Comparison of ENCODE assay signal across 8 cellular contexts in the genomic region with DNA sequence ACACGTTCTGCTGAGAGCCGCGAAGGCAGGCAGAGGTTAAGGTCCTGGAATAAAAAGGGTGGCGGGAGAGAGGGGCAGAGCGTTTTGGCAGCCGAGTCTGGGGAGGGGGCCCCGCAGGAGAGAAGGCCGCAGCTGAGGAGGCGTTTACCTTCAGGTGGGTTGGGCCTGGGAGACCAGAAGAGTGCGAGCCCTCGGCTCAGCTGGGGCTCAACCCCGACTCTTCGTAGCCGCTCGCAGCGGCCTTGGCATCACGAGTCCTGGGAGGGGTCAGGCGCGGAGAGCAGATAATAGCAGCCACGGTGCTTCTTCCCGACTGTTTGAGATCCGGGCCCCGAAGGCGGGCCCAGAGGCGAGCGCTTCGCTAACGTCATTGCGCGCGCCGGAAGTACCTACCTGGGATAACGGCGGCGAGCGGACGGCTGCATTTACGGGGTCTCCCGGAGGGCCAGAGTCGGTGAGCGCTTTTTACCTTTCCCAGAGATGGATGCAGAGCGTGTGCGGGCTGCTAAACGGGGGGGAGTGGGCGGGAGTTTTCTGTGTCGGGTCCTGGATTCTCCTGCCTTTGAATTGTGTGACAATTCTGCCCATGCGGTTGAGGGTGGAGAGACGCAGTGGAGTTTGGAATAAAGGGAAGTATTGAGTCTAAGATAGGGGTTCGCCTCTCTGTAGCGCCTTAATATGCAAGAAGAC. TPM values are rescaled to one million over a fixed set of nuclear protein-coding genes. Genes with fewer than 3 reads are reported as not detected.
DNase-seq lines count a peak whose midpoint lies in the region; ATAC-seq and TF ChIP-seq lines count a peak whose summit lies in the region.

A gene with protein sequence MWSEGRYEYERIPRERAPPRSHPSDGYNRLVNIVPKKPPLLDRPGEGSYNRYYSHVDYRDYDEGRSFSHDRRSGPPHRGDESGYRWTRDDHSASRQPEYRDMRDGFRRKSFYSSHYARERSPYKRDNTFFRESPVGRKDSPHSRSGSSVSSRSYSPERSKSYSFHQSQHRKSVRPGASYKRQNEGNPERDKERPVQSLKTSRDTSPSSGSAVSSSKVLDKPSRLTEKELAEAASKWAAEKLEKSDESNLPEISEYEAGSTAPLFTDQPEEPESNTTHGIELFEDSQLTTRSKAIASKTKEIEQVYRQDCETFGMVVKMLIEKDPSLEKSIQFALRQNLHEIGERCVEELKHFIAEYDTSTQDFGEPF (plus strand): TSS at position 392 of the 690 bp plus-strand sequence. CDS start 9,736 bp downstream, outside the sequence.
A gene with protein sequence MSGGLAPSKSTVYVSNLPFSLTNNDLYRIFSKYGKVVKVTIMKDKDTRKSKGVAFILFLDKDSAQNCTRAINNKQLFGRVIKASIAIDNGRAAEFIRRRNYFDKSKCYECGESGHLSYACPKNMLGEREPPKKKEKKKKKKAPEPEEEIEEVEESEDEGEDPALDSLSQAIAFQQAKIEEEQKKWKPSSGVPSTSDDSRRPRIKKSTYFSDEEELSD (minus strand): TSS at position 319 of the 690 bp plus-strand sequence. CDS start 1,992 bp downstream, outside the sequence.

- POLR2A ChIA-PET in activated CD4-positive, alpha-beta T cell treated with anti-CD3 and anti-CD28 coated beads for 36 hours (lab: Charles Lee): no interaction called here

- no peaks in the 10 kb centered on the region for H3K27me3 ChIP-seq in layer of hippocampus (ENCODE audit: control insufficient read depth, insufficient read depth, low read length)

- peak within 1 kb of the TSS; percentile 58 for H3K27ac ChIP-seq in layer of hippocampus (ENCODE audit: low read depth, low read length)

- no peaks in the 10 kb centered on the region for H3K9me3 Mint-ChIP-seq in activated CD4-positive, alpha-beta T cell treated with anti-CD3 and anti-CD28 coated beads for 36 hours (ENCODE audit: low read depth)

- CTCF ChIA-PET in activated CD4-positive, alpha-beta T cell treated with anti-CD3 and anti-CD28 coated beads for 36 hours (lab: Charles Lee): interaction anchor here (0.6 kb wide), 1 partner anchor 496 kb away, joined by 3 read pairs; no protein-coding TSS in a partner anchor

- DNase-seq in AG20443 (ENCODE audit: low spot score): peak; percentile 93
- DNase-seq in NCI-H460 (ENCODE audit: extremely low read depth, low read depth): peak; percentile 69
- DNase-seq in activated CD4-positive, alpha-beta T cell treated with anti-CD3 and anti-CD28 coated beads for 36 hours: peak; percentile 89
- peak; percentile 76 for DNase-seq in choroid plexus epithelial cell (ENCODE audit: low read depth)
- DNase-seq in stimulated activated CD4-positive, alpha-beta T cell treated with anti-CD3 and anti-CD28 coated beads, Interleukin-1b, Interleukin-23, amount 100 ng/mL, for 4 hours (ENCODE audit: low read depth in 2 of 2): peak; percentile 54 to 73

- peak within 1 kb of the TSS; percentile 97 for H3K27ac Mint-ChIP-seq in activated CD4-positive, alpha-beta T cell treated with anti-CD3 and anti-CD28 coated beads for 36 hours

- TF ChIP-seq CTCF in choroid plexus epithelial cell (conservative IDR thresholded peaks at IDR 0.05; ENCODE audit: low read depth, low read length): no peak

- ATAC-seq in GM19025 (IDR thresholded peaks at IDR 0.05; ENCODE audit: low read depth, unreplicated experiment) (peak; percentile 95), HG03280 (IDR thresholded peaks at IDR 0.05; ENCODE audit: unreplicated experiment) (peak; percentile 92)
- ATAC-seq in activated CD4-positive, alpha-beta T cell treated with anti-CD3 and anti-CD28 coated beads for 36 hours: peak; percentile 92

- H3K27me3 Mint-ChIP-seq in activated CD4-positive, alpha-beta T cell treated with anti-CD3 and anti-CD28 coated beads for 36 hours: no peaks in the 10 kb centered on the region

- intact Hi-C loops in activated CD4-positive, alpha-beta T cell treated with anti-CD3 and anti-CD28 coated beads for 36 hours (cut with DNase I, micrococcal nuclease): loop anchor here (1.0 to 5.0 kb wide), 8 partner anchors 26 to 1481 kb away; a partner anchor contains a TSS

- H3K4me3 ChIP-seq in choroid plexus epithelial cell (ENCODE audit: low read depth, low read length): peak within 1 kb of the TSS; percentile 73

- peak within 1 kb of the TSS; percentile 98 for H3K4me3 Mint-ChIP-seq in activated CD4-positive, alpha-beta T cell treated with anti-CD3 and anti-CD28 coated beads for 36 hours

- H3K4me1 Mint-ChIP-seq in activated CD4-positive, alpha-beta T cell treated with anti-CD3 and anti-CD28 coated beads for 36 hours: peaks cover 46% of the 10 kb centered on the region

- H3K36me3 Mint-ChIP-seq in activated CD4-positive, alpha-beta T cell treated with anti-CD3 and anti-CD28 coated beads for 36 hours (ENCODE audit: low read depth): peaks cover 20% of the 10 kb centered on the region

RNA-seq across cellular contexts. Expression of the first gene that starts in this region (rescaled TPM):
- 54.7 and 78.2 TPM in 2 replicates for total RNA-seq in NCI-H460 (2014; rRNA removed; shearing (Covaris generic))
- polyA plus RNA-seq in NCI-H460 (2014; cell fraction: nucleus; rRNA removed): 79.7 and 114 TPM in 2 replicates
- total RNA-seq in activated CD4-positive, alpha-beta T cell treated with anti-CD3 and anti-CD28 coated beads for 36 hours: 10 to 100 TPM; 86.2 to 90.0 TPM

RNA-seq across cellular contexts. Expression of the second gene that starts in this region (rescaled TPM):
- 94.7 and 115 TPM in 2 replicates for total RNA-seq in NCI-H460 (2014; rRNA removed; shearing (Covaris generic))
- 34.5 and 36.2 TPM in 2 replicates for polyA plus RNA-seq in NCI-H460 (2014; cell fraction: nucleus; rRNA removed)
- total RNA-seq in activated CD4-positive, alpha-beta T cell treated with anti-CD3 and anti-CD28 coated beads for 36 hours: 100 to 1,000 TPM in 1 of 2 experiments, 10 to 100 TPM in 1; 79.9 to 103 TPM

Comparison
In these comparisons a context has a peak if more than half of its experiments do, and no peak if none do; other contexts are left out.
1. Peak in every context shown above with its lines: DNase-seq, ATAC-seq, H3K4me3 ChIP-seq and H3K27ac ChIP-seq.